ENCODE assay signal across 8 cellular contexts in the genomic region with DNA sequence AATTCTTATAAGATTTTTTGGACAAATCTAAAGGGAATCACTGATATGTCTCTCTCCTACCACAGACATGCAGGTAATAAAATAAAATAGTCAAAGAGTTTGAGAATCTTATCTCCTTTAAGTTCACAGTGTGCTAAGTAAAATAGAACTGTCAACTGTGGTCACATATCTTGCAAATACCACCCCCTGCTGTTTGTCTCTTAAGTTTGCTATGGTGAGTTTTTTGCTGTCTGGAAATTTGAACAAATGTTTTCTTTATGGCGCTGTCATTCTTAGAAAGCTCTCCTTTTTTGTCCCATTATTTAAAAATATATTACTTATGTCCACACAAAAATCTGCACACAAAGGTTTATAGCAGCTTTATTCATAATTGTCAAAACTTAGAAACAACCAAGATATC. TPM values are rescaled to one million over a fixed set of nuclear protein-coding genes. Genes with fewer than 3 reads are reported as not detected.
DNase-seq lines count a peak whose midpoint lies in the region; ATAC-seq lines count a peak whose summit lies in the region.

No MANE protein-coding gene starts in this region.

- H3K27ac Mint-ChIP-seq in activated naive CD8-positive, alpha-beta T cell treated with anti-CD3 and anti-CD28 coated beads, Interleukin-2, amount 50 U/mL, for 24 hours, result peak overlapping the region; percentile 95

- H3K27me3 Mint-ChIP-seq in activated naive CD8-positive, alpha-beta T cell treated with anti-CD3 and anti-CD28 coated beads, Interleukin-2, amount 50 U/mL, for 24 hours, result no peaks in the 10 kb centered on the region

- no peaks in the 10 kb centered on the region for H3K36me3 Mint-ChIP-seq in activated naive CD8-positive, alpha-beta T cell treated with anti-CD3 and anti-CD28 coated beads, Interleukin-2, amount 50 U/mL, for 24 hours (ENCODE audit: low read depth)

- H3K4me3 Mint-ChIP-seq in activated naive CD8-positive, alpha-beta T cell treated with anti-CD3 and anti-CD28 coated beads, Interleukin-2, amount 50 U/mL, for 24 hours, result peak overlapping the region; percentile 38

- H3K4me3 ChIP-seq in Jurkat, Clone E6-1 (ENCODE audit: low read length), result no peak overlapping the region

- DNase-seq in DMS 273 treated with DMSO at 0.1 percent for 48 hours (lab: John Stamatoyannopoulos, UW) (peak; percentile 9), myocyte (ENCODE audit: low read depth) (peak; percentile 33), nucleus accumbens (lab: John Stamatoyannopoulos, UW) (no peak), KG1 (lab: John Stamatoyannopoulos, UW) (no peak), C1 segment of cervical spinal cord (lab: John Stamatoyannopoulos, UW) (no peak)
- DNase-seq in Jurkat, Clone E6-1 (ENCODE audit: low read depth, low spot score), result peak; percentile 79
- DNase-seq in activated naive CD8-positive, alpha-beta T cell treated with anti-CD3 and anti-CD28 coated beads, Interleukin-2, amount 50 U/mL, for 24 hours, result no peak
- DNase-seq in stimulated activated CD4-positive, alpha-beta T cell treated with anti-CD3 and anti-CD28 coated beads, Interleukin-4, amount 100 ng/mL, for 24 hours, result no peak

- ATAC-seq in activated naive CD8-positive, alpha-beta T cell treated with anti-CD3 and anti-CD28 coated beads, Interleukin-2, amount 50 U/mL, for 24 hours, result no peak

- peaks cover 49% of the 10 kb centered on the region for H3K4me1 Mint-ChIP-seq in activated naive CD8-positive, alpha-beta T cell treated with anti-CD3 and anti-CD28 coated beads, Interleukin-2, amount 50 U/mL, for 24 hours

- H3K9me3 Mint-ChIP-seq in activated naive CD8-positive, alpha-beta T cell treated with anti-CD3 and anti-CD28 coated beads, Interleukin-2, amount 50 U/mL, for 24 hours, result peaks cover 10% of the 10 kb centered on the region

RNA-seq across cellular contexts. Expression of gene GIMAP5, which starts 19.6 kb away (rescaled TPM):
- 54.4 TPM for polyA plus RNA-seq in Jurkat, Clone E6-1 (2012; ENCODE audit: insufficient read depth, insufficient read length)
- total RNA-seq in myocyte, result not detected in 2 replicates
- polyA plus RNA-seq in myocyte (2012), result not detected

RNA-seq across cellular contexts. Expression of gene GIMAP1, which starts 40.4 kb away (rescaled TPM):
- polyA plus RNA-seq in Jurkat, Clone E6-1 (2012; ENCODE audit: insufficient read depth, insufficient read length), result 11.6 TPM
- total RNA-seq in myocyte, result not detected in 2 replicates
- polyA plus RNA-seq in myocyte (2012), result not detected

RNA-seq across cellular contexts. Expression of gene TMEM176B, which starts 43.3 kb away (rescaled TPM):
- not detected for polyA plus RNA-seq in Jurkat, Clone E6-1 (2012; ENCODE audit: insufficient read depth, insufficient read length)
- total RNA-seq in myocyte, result not detected in 2 replicates
- polyA plus RNA-seq in myocyte (2012), result 0.38 TPM

RNA-seq across cellular contexts. Expression of gene TMEM176A, which starts 43.7 kb away (rescaled TPM):
- not detected for polyA plus RNA-seq in Jurkat, Clone E6-1 (2012; ENCODE audit: insufficient read depth, insufficient read length)
- total RNA-seq in myocyte, result not detected in 2 replicates
- 0.19 TPM for polyA plus RNA-seq in myocyte (2012)

Comparison
In these comparisons a context has a peak if more than half of its experiments do, and no peak if none do; other contexts are left out.
1. DNase-seq: peak in DMS 273 treated with DMSO at 0.1 percent for 48 hours (single experiment), Jurkat, Clone E6-1 (single experiment) and myocyte (single experiment); none in activated naive CD8-positive, alpha-beta T cell treated with anti-CD3 and anti-CD28 coated beads, Interleukin-2, amount 50 U/mL, for 24 hours (single experiment), nucleus accumbens (0 of 56), KG1 (single experiment), C1 segment of cervical spinal cord (0 of 14) and stimulated activated CD4-positive, alpha-beta T cell treated with anti-CD3 and anti-CD28 coated beads, Interleukin-4, amount 100 ng/mL, for 24 hours (single experiment).